Comparison of ENCODE assay signal across 14 cellular contexts in genomic region chr3:50317303-50317702, GRCh38. TPM values are rescaled to one million over a fixed set of nuclear protein-coding genes. Genes with fewer than 3 reads are reported as not detected.
DNase-seq lines count a peak whose midpoint lies in the region; ATAC-seq, FAIRE-seq and TF ChIP-seq lines count a peak whose summit lies in the region.
"Had no signal": no experiment of that assay in that cellular context is flagged by ENCODE, and none has a peak within 500 bp of the region (broad histone marks: within the 10 kb centered on the region; RNA-seq: fewer than 3 reads in every experiment).

No MANE protein-coding gene starts in this region.

- H3K36me3 Mint-ChIP-seq in T-helper 17 cell (ENCODE audit: low read depth): no peaks in the 10 kb centered on the region
- H3K36me3 Mint-ChIP-seq in stimulated activated memory B cell treated with anti-CD40 and anti-IgM and Interleukin-4, amounts not matched to agents 10 μg/mL and 1 μg/mL and 100 μg/mL, for 72 hours: peaks cover 8% of the 10 kb centered on the region

- peak overlapping the region in 2 of 3 experiments; percentile 50 to 54 for H3K4me3 ChIP-seq in keratinocyte (ENCODE audit: control insufficient read depth in 2 of 3, extremely low read depth in 1 of 3, insufficient read depth in 2 of 3, low read depth in 1 of 3, low read length in 3 of 3)
- H3K4me3 ChIP-seq in H7 (ENCODE audit: insufficient read depth, low read depth, low read length): no peak overlapping the region

- peaks cover 12 to 25% of the 10 kb centered on the region in 2 experiments for H3K36me3 ChIP-seq in keratinocyte (ENCODE audit: control insufficient read depth in 2 of 2, extremely low read depth in 1 of 2, insufficient read depth in 2 of 2, low read length in 2 of 2)
- H3K36me3 ChIP-seq in H7 (replicated peaks; ENCODE audit: control insufficient read depth, insufficient read depth, low read length): peaks cover 31% of the 10 kb centered on the region

- H3K27me3 ChIP-seq in keratinocyte (ENCODE audit: control insufficient read depth, extremely low read depth, insufficient read depth, low read length): no peaks in the 10 kb centered on the region
- H3K27me3 ChIP-seq in H7 (ENCODE audit: control insufficient read depth, insufficient read depth, low read length): no peaks in the 10 kb centered on the region

- dilution Hi-C loops in keratinocyte (cut with MboI; ENCODE audit: extremely low pct_ligation_motif_present, low sequenced_read_pairs): no loop called here

- no peak for ATAC-seq in T-helper 17 cell
- ATAC-seq in stimulated activated memory B cell treated with anti-CD40 and anti-IgM and Interleukin-4, amounts not matched to agents 10 μg/mL and 1 μg/mL and 100 μg/mL, for 72 hours: no peak
- ATAC-seq in GM18505 (IDR thresholded peaks at IDR 0.05; ENCODE audit: unreplicated experiment): no peak

- no peak for TF ChIP-seq POLR2A in GM18505 (IDR thresholded peaks at IDR 0.05; ENCODE audit: borderline replicate concordance, extremely low read depth, insufficient read depth, insufficient read length)

- peak; percentile 55 for FAIRE-seq in keratinocyte (lab: Jason Lieb, UNC)
- FAIRE-seq: A204.1, islet of Langerhans had no signal

- H3K9me1 ChIP-seq in keratinocyte (ENCODE audit: control insufficient read depth, extremely low read depth, insufficient read depth, low read length): peaks cover 7% of the 10 kb centered on the region

- H3K4me1 Mint-ChIP-seq in T-helper 17 cell: peaks cover 32% of the 10 kb centered on the region
- peaks cover 54% of the 10 kb centered on the region for H3K4me1 Mint-ChIP-seq in stimulated activated memory B cell treated with anti-CD40 and anti-IgM and Interleukin-4, amounts not matched to agents 10 μg/mL and 1 μg/mL and 100 μg/mL, for 72 hours

- H3K79me2 ChIP-seq in keratinocyte (ENCODE audit: control insufficient read depth, insufficient read depth, low read length): peaks cover 35% of the 10 kb centered on the region

- DNase-seq in DMS79 (lab: John Stamatoyannopoulos, UW) (peak; percentile 13), DMS79 treated with DMSO at 0.1 percent for 48 hours (lab: John Stamatoyannopoulos, UW) (no peak), T-helper 17 cell (no peak), keratinocyte (ENCODE audit: low read depth, low spot score) (no peak), Ammon's horn (ENCODE audit: low spot score) (no peak), H7 (no peak)
- DNase-seq: GDM1, HFFc6, NCI-H1105 treated with DMSO at 0.1 percent for 48 hours had no signal

- H3K27ac Mint-ChIP-seq in T-helper 17 cell: peak overlapping the region; percentile 99
- peak overlapping the region; percentile 88 for H3K27ac Mint-ChIP-seq in stimulated activated memory B cell treated with anti-CD40 and anti-IgM and Interleukin-4, amounts not matched to agents 10 μg/mL and 1 μg/mL and 100 μg/mL, for 72 hours
- H3K27ac Mint-ChIP-seq: HFFc6 had no signal

- H3K27me3 Mint-ChIP-seq in T-helper 17 cell: no peaks in the 10 kb centered on the region
- no peaks in the 10 kb centered on the region for H3K27me3 Mint-ChIP-seq in stimulated activated memory B cell treated with anti-CD40 and anti-IgM and Interleukin-4, amounts not matched to agents 10 μg/mL and 1 μg/mL and 100 μg/mL, for 72 hours
- H3K27me3 Mint-ChIP-seq: activated naive CD8-positive, alpha-beta T cell had no signal

- H4K20me1 ChIP-seq in keratinocyte (ENCODE audit: control insufficient read depth, extremely low read depth, insufficient read depth, low read length): no peaks in the 10 kb centered on the region

- H3K4me3 Mint-ChIP-seq in T-helper 17 cell: no peak overlapping the region
- H3K4me3 Mint-ChIP-seq in stimulated activated memory B cell treated with anti-CD40 and anti-IgM and Interleukin-4, amounts not matched to agents 10 μg/mL and 1 μg/mL and 100 μg/mL, for 72 hours: no peak overlapping the region
- H3K4me3 Mint-ChIP-seq: HFFc6 had no signal

- H3K9me3 ChIP-seq in T-helper 17 cell (ENCODE audit: control insufficient read depth, low read length, poor library complexity, severe bottlenecking): no peaks in the 10 kb centered on the region
- no peaks in the 10 kb centered on the region for H3K9me3 ChIP-seq in keratinocyte (ENCODE audit: control insufficient read depth, low read depth, low read length)

- peak overlapping the region; percentile 88 for H3K27ac ChIP-seq in keratinocyte (ENCODE audit: control insufficient read depth, insufficient read depth, low read length)

- no peaks in the 10 kb centered on the region for H3K9me3 Mint-ChIP-seq in stimulated activated memory B cell treated with anti-CD40 and anti-IgM and Interleukin-4, amounts not matched to agents 10 μg/mL and 1 μg/mL and 100 μg/mL, for 72 hours
- H3K9me3 Mint-ChIP-seq: HFFc6 had no signal

- H3K9ac ChIP-seq in keratinocyte (ENCODE audit: control insufficient read depth, extremely low read depth, insufficient read depth, low read length): peak overlapping the region; percentile 71

- peaks cover 49% of the 10 kb centered on the region for H3K4me1 ChIP-seq in keratinocyte (ENCODE audit: control insufficient read depth, extremely low read depth, insufficient read depth, low read length)

- H3K4me2 ChIP-seq in keratinocyte (ENCODE audit: control insufficient read depth, extremely low read depth, insufficient read depth, low read depth, low read length): peak overlapping the region; percentile 95

- no peak overlapping the region for H2AFZ ChIP-seq in keratinocyte (ENCODE audit: control insufficient read depth, low read length)

- no peak for TF ChIP-seq CTCF in keratinocyte (optimal IDR thresholded peaks at IDR 0.05 in 1 of 3, IDR thresholded peaks at IDR 0.05 in 1 of 3, conservative IDR thresholded peaks at IDR 0.05 in 1 of 3; ENCODE audit: extremely low read depth in 1 of 3, insufficient read depth in 2 of 3, low read length in 3 of 3)

RNA-seq across cellular contexts. Expression of gene HYAL2, which starts 5.2 kb away (rescaled TPM):
- 1 to 10 TPM; 1.6 to 2.1 TPM for total RNA-seq in T-helper 17 cell
- 42.8 to 71.8 TPM (median 44.8 TPM) in 3 replicates for polyA plus RNA-seq in keratinocyte
- 5.2 TPM for polyA plus RNA-seq in keratinocyte (2011; ENCODE audit: low read depth)
- 27.2 and 52.8 TPM in 2 replicates for polyA plus RNA-seq in keratinocyte (2011; cell fraction: cytosol; rRNA removed)
- polyA plus RNA-seq in keratinocyte (2011; cell fraction: nucleus; rRNA removed): 50.1 and 70.2 TPM in 2 replicates
- 29.0 and 39.5 TPM in 2 replicates for polyA plus RNA-seq in keratinocyte (2012; ENCODE audit: low replicate concordance)
- polyA minus RNA-seq in keratinocyte: 44.9 to 108 TPM (median 61.0 TPM) in 3 replicates
- 67.0 TPM for polyA minus RNA-seq in keratinocyte (2011; cell fraction: cytosol; rRNA and poly(A)+ RNA removed)
- polyA minus RNA-seq in keratinocyte (2011; cell fraction: nucleus; rRNA and poly(A)+ RNA removed): 55.2 and 58.9 TPM in 2 replicates
- 122 TPM in 2 replicates for total RNA-seq in H7 (2014; rRNA removed; shearing (Covaris generic))

RNA-seq across cellular contexts. Expression of gene TUSC2, which starts 10.7 kb away (rescaled TPM):
- total RNA-seq in T-helper 17 cell: 10 to 100 TPM; 17.7 to 18.0 TPM
- polyA plus RNA-seq in keratinocyte: 28.0 to 47.8 TPM (median 30.5 TPM) in 3 replicates
- 16.9 TPM for polyA plus RNA-seq in keratinocyte (2011; ENCODE audit: low read depth)
- 30.5 and 33.1 TPM in 2 replicates for polyA plus RNA-seq in keratinocyte (2011; cell fraction: cytosol; rRNA removed)
- polyA plus RNA-seq in keratinocyte (2011; cell fraction: nucleus; rRNA removed): 26.5 and 26.9 TPM in 2 replicates
- 26.0 and 26.1 TPM in 2 replicates for polyA plus RNA-seq in keratinocyte (2012; ENCODE audit: low replicate concordance)
- polyA minus RNA-seq in keratinocyte: 15.1 to 25.8 TPM (median 20.7 TPM) in 3 replicates
- 18.8 TPM for polyA minus RNA-seq in keratinocyte (2011; cell fraction: cytosol; rRNA and poly(A)+ RNA removed)
- polyA minus RNA-seq in keratinocyte (2011; cell fraction: nucleus; rRNA and poly(A)+ RNA removed): 5.8 and 9.9 TPM in 2 replicates
- total RNA-seq in H7 (2014; rRNA removed; shearing (Covaris generic)): 36.3 and 42.1 TPM in 2 replicates

RNA-seq across cellular contexts. Expression of gene HYAL1, which starts 13.9 kb away (rescaled TPM):
- total RNA-seq in T-helper 17 cell: under 1 TPM in 1 of 2 donors, not detected in 1; 0.44 TPM
- polyA plus RNA-seq in keratinocyte: 13.9 to 24.5 TPM (median 15.3 TPM) in 3 replicates
- polyA plus RNA-seq in keratinocyte (2011; ENCODE audit: low read depth): 5.8 TPM
- 13.3 and 14.8 TPM in 2 replicates for polyA plus RNA-seq in keratinocyte (2011; cell fraction: cytosol; rRNA removed)
- polyA plus RNA-seq in keratinocyte (2011; cell fraction: nucleus; rRNA removed): 56.6 and 77.5 TPM in 2 replicates
- 16.2 and 17.9 TPM in 2 replicates for polyA plus RNA-seq in keratinocyte (2012; ENCODE audit: low replicate concordance)
- 20.5 to 37.4 TPM (median 20.7 TPM) in 3 replicates for polyA minus RNA-seq in keratinocyte
- polyA minus RNA-seq in keratinocyte (2011; cell fraction: cytosol; rRNA and poly(A)+ RNA removed): 16.7 TPM
- polyA minus RNA-seq in keratinocyte (2011; cell fraction: nucleus; rRNA and poly(A)+ RNA removed): 25.2 and 27.6 TPM in 2 replicates
- 5.4 and 8.2 TPM in 2 replicates for total RNA-seq in H7 (2014; rRNA removed; shearing (Covaris generic))

RNA-seq across cellular contexts. Expression of gene HYAL3, which starts 18.1 kb away (rescaled TPM):
- 1 to 10 TPM; 2.7 to 3.7 TPM for total RNA-seq in T-helper 17 cell
- 6.6 to 15.6 TPM (median 10.3 TPM) in 3 replicates for polyA plus RNA-seq in keratinocyte
- polyA plus RNA-seq in keratinocyte (2011; ENCODE audit: low read depth): 1.3 TPM
- 8.8 and 15.8 TPM in 2 replicates for polyA plus RNA-seq in keratinocyte (2011; cell fraction: cytosol; rRNA removed)
- polyA plus RNA-seq in keratinocyte (2011; cell fraction: nucleus; rRNA removed): 14.3 and 18.5 TPM in 2 replicates
- 3.2 and 9.2 TPM in 2 replicates for polyA plus RNA-seq in keratinocyte (2012; ENCODE audit: low replicate concordance)
- 5.2 to 15.4 TPM (median 14.1 TPM) in 3 replicates for polyA minus RNA-seq in keratinocyte
- polyA minus RNA-seq in keratinocyte (2011; cell fraction: cytosol; rRNA and poly(A)+ RNA removed): 15.5 TPM
- polyA minus RNA-seq in keratinocyte (2011; cell fraction: nucleus; rRNA and poly(A)+ RNA removed): 7.7 and 8.8 TPM in 2 replicates
- 3.5 and 5.7 TPM in 2 replicates for total RNA-seq in H7 (2014; rRNA removed; shearing (Covaris generic))

RNA-seq across cellular contexts. Expression of gene NAA80, which starts 18.1 kb away (rescaled TPM):
- total RNA-seq in T-helper 17 cell: 10 to 100 TPM; 35.3 to 42.9 TPM
- 6.1 to 9.4 TPM (median 8.0 TPM) in 3 replicates for polyA plus RNA-seq in keratinocyte
- 3.4 TPM for polyA plus RNA-seq in keratinocyte (2011; ENCODE audit: low read depth)
- 4.2 and 8.2 TPM in 2 replicates for polyA plus RNA-seq in keratinocyte (2011; cell fraction: cytosol; rRNA removed)
- 21.2 and 34.6 TPM in 2 replicates for polyA plus RNA-seq in keratinocyte (2011; cell fraction: nucleus; rRNA removed)
- polyA plus RNA-seq in keratinocyte (2012; ENCODE audit: low replicate concordance): 8.9 and 11.4 TPM in 2 replicates
- 6.9 to 30.9 TPM (median 8.3 TPM) in 3 replicates for polyA minus RNA-seq in keratinocyte
- polyA minus RNA-seq in keratinocyte (2011; cell fraction: cytosol; rRNA and poly(A)+ RNA removed): 4.6 TPM
- 3.9 and 6.3 TPM in 2 replicates for polyA minus RNA-seq in keratinocyte (2011; cell fraction: nucleus; rRNA and poly(A)+ RNA removed)
- 23.7 and 28.3 TPM in 2 replicates for total RNA-seq in H7 (2014; rRNA removed; shearing (Covaris generic))

Comparison
In these comparisons a context has a peak if more than half of its experiments do, and no peak if none do; other contexts are left out.
1. RNA of gene HYAL2, which starts 5.2 kb away (total RNA-seq): 122 TPM in H7; 1.6 to 2.1 TPM in T-helper 17 cell; every median in the first group is over 10 times any median in the second.